Comparison of ENCODE assay signal across 1 cellular context in genomic region chr5:10468256-10468655, GRCh38.
TF ChIP-seq lines count a peak whose summit lies in the region.

No MANE protein-coding gene starts in this region.

TF ChIP-seq in GM23338, 12 proteins besides CTCF, POLR2A, EP300 and RAD21 (continued from another document):
- TF ChIP-seq ETS1 (IDR thresholded peaks at IDR 0.05) (no peak), CREB1 (CRISPR knock-in tag; IDR thresholded peaks at IDR 0.05; ENCODE audit: low read depth) (no peak), EZH2 (IDR thresholded peaks at IDR 0.05; ENCODE audit: low read depth, unreplicated experiment) (no peak), ZNF462 (CRISPR knock-in tag; IDR thresholded peaks at IDR 0.05) (no peak), ZNF114 (CRISPR knock-in tag; IDR thresholded peaks at IDR 0.05) (no peak)
